ENCODE assay signal across 20 cellular contexts in the genomic region with DNA sequence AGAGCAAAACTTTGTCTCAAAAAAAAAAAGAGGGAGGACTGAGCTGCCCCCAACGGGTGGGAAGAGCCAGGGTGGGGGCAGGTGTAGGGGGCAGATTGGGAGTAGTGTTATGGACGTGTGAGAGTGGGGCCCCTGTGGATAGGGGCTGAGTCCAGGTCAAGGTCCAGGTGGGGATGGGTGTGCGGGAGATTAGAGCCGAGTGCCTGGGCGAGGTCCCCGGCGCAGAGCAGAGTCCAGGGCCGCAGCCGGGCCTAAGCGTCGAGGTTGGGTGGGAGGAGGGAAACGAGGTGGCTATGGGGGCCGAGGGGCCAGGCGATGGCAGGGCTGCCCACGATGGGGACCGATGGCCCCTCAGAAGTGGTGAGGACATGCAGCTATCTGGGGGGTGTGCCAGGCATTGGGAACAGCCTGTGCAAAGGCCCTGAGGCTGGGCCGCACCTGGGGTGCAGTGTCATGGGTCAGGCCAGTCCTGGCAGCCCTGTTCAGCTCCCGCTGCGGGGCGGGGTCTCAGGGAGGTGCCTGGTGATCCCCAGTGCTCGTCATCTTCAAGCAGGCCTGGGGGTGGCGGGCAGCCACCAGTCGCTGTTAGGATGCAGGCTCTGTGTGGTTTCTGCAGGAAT. TPM values are rescaled to one million over a fixed set of nuclear protein-coding genes. Genes with fewer than 3 reads are reported as not detected.
"Had no signal": no experiment of that assay in that cellular context is flagged by ENCODE, and none has a peak within 500 bp of the region (broad histone marks: within the 10 kb centered on the region; RNA-seq: fewer than 3 reads in every experiment).

No MANE protein-coding gene starts in this region.

- H3K4me3 Mint-ChIP-seq: activated CD4-positive, alpha-beta memory T cell treated with anti-CD3 and anti-CD28 coated beads, Interleukin-2, amount 10 ng/mL, durations not matched to agents 7 days and 5 days; activated CD4-positive, alpha-beta T cell treated with anti-CD3 and anti-CD28 coated beads, Interleukin-2, amount 10 ng/mL, durations not matched to agents 24 days and 14 days; activated CD8-positive, alpha-beta memory T cell treated with anti-CD3 and anti-CD28 coated beads, Interleukin-2, amount 10 ng/mL, durations not matched to agents 7 days and 5 days; activated naive CD4-positive, alpha-beta T cell treated with anti-CD3 and anti-CD28 coated beads, Interleukin-2, amount 10 ng/mL, durations not matched to agents 7 days and 5 days; dendritic cell treated with granulocyte-macrophage colony-stimulating factor and Interleukin-4, amounts not matched to agents 40 ng/mL and 50 ng/mL, for 4 days; mesothelial cell of epicardium; natural killer cell treated with Interleukin-12 subunit alpha and Interleukin-12 subunit beta and Interleukin-15 and Interleukin-18, amount 100 ng/mL, for 72 hours; stimulated activated naive CD8-positive, alpha-beta T cell treated with anti-CD3 and anti-CD28 coated beads, Interleukin-15, Interleukin-2, amounts not matched to agents 100 ng/mL and 50 ng/mL, for 24 hours had no signal

- H3K27me3 ChIP-seq: body of pancreas, neutrophil, ovary, uterus had no signal

- H3K27ac ChIP-seq: body of pancreas, left ventricle myocardium inferior, neutrophil, ovary, prostate gland, tibial artery, uterus had no signal

- FAIRE-seq: kidney had no signal

- H3K27ac Mint-ChIP-seq: activated CD4-positive, alpha-beta memory T cell treated with anti-CD3 and anti-CD28 coated beads, Interleukin-2, amount 10 ng/mL, durations not matched to agents 7 days and 5 days; activated CD4-positive, alpha-beta T cell treated with anti-CD3 and anti-CD28 coated beads, Interleukin-2, amount 10 ng/mL, durations not matched to agents 24 days and 14 days; activated CD8-positive, alpha-beta memory T cell treated with anti-CD3 and anti-CD28 coated beads, Interleukin-2, amount 10 ng/mL, durations not matched to agents 7 days and 5 days; activated naive CD4-positive, alpha-beta T cell treated with anti-CD3 and anti-CD28 coated beads, Interleukin-2, amount 10 ng/mL, durations not matched to agents 7 days and 5 days; dendritic cell treated with granulocyte-macrophage colony-stimulating factor and Interleukin-4, amounts not matched to agents 40 ng/mL and 50 ng/mL, for 4 days; mesothelial cell of epicardium; natural killer cell treated with Interleukin-12 subunit alpha and Interleukin-12 subunit beta and Interleukin-15 and Interleukin-18, amount 100 ng/mL, for 72 hours; stimulated activated naive CD8-positive, alpha-beta T cell treated with anti-CD3 and anti-CD28 coated beads, Interleukin-15, Interleukin-2, amounts not matched to agents 100 ng/mL and 50 ng/mL, for 24 hours had no signal

- H3K36me3 Mint-ChIP-seq: activated naive CD4-positive, alpha-beta T cell treated with anti-CD3 and anti-CD28 coated beads, Interleukin-2, amount 10 ng/mL, durations not matched to agents 7 days and 5 days; natural killer cell treated with Interleukin-12 subunit alpha and Interleukin-12 subunit beta and Interleukin-15 and Interleukin-18, amount 100 ng/mL, for 72 hours had no signal

- H3K4me1 Mint-ChIP-seq: mesothelial cell of epicardium had no signal

- H3K9me3 ChIP-seq: body of pancreas, neutrophil, ovary, prostate gland, tibial artery had no signal

- H3K9me3 Mint-ChIP-seq: activated CD4-positive, alpha-beta T cell treated with anti-CD3 and anti-CD28 coated beads, Interleukin-2, amount 10 ng/mL, durations not matched to agents 24 days and 14 days; dendritic cell treated with granulocyte-macrophage colony-stimulating factor and Interleukin-4, amounts not matched to agents 40 ng/mL and 50 ng/mL, for 4 days; natural killer cell treated with Interleukin-12 subunit alpha and Interleukin-12 subunit beta and Interleukin-15 and Interleukin-18, amount 100 ng/mL, for 72 hours; stimulated activated naive CD8-positive, alpha-beta T cell treated with anti-CD3 and anti-CD28 coated beads, Interleukin-15, Interleukin-2, amounts not matched to agents 100 ng/mL and 50 ng/mL, for 24 hours had no signal

- DNase-seq: left ventricle myocardium inferior, mammary epithelial cell, tibial artery, uterus had no signal

- H3K27me3 Mint-ChIP-seq: activated CD4-positive, alpha-beta memory T cell treated with anti-CD3 and anti-CD28 coated beads, Interleukin-2, amount 10 ng/mL, durations not matched to agents 7 days and 5 days; activated CD4-positive, alpha-beta T cell treated with anti-CD3 and anti-CD28 coated beads, Interleukin-2, amount 10 ng/mL, durations not matched to agents 24 days and 14 days; activated CD8-positive, alpha-beta memory T cell treated with anti-CD3 and anti-CD28 coated beads, Interleukin-2, amount 10 ng/mL, durations not matched to agents 7 days and 5 days; stimulated activated naive CD8-positive, alpha-beta T cell treated with anti-CD3 and anti-CD28 coated beads, Interleukin-15, Interleukin-2, amounts not matched to agents 100 ng/mL and 50 ng/mL, for 24 hours had no signal

- H3K4me3 ChIP-seq: body of pancreas, left ventricle myocardium inferior, ovary, prostate gland, tibial artery, uterus had no signal

- H3K36me3 ChIP-seq: neutrophil, ovary, prostate gland, uterus had no signal

- H3K4me1 ChIP-seq: body of pancreas, prostate gland, tibial artery, uterus had no signal

RNA-seq across cellular contexts. Expression of a gene that starts 12.3 kb away (rescaled TPM):
- total RNA-seq: activated CD4-positive, alpha-beta memory T cell treated with anti-CD3 and anti-CD28 coated beads, Interleukin-2, amount 10 ng/mL, durations not matched to agents 7 days and 5 days; activated CD4-positive, alpha-beta T cell treated with anti-CD3 and anti-CD28 coated beads, Interleukin-2, amount 10 ng/mL, durations not matched to agents 24 days and 14 days; activated CD8-positive, alpha-beta memory T cell treated with anti-CD3 and anti-CD28 coated beads, Interleukin-2, amount 10 ng/mL, durations not matched to agents 7 days and 5 days; cardiac septum; fibroblast of lung; left ventricle myocardium inferior; natural killer cell treated with Interleukin-12 subunit alpha and Interleukin-12 subunit beta and Interleukin-15 and Interleukin-18, amount 100 ng/mL, for 72 hours had no signal
- polyA plus RNA-seq: fibroblast of lung had no signal

RNA-seq across cellular contexts. Expression of a gene that starts 29.9 kb away (rescaled TPM):
- total RNA-seq: activated CD4-positive, alpha-beta memory T cell treated with anti-CD3 and anti-CD28 coated beads, Interleukin-2, amount 10 ng/mL, durations not matched to agents 7 days and 5 days; activated CD4-positive, alpha-beta T cell treated with anti-CD3 and anti-CD28 coated beads, Interleukin-2, amount 10 ng/mL, durations not matched to agents 24 days and 14 days; activated CD8-positive, alpha-beta memory T cell treated with anti-CD3 and anti-CD28 coated beads, Interleukin-2, amount 10 ng/mL, durations not matched to agents 7 days and 5 days; natural killer cell treated with Interleukin-12 subunit alpha and Interleukin-12 subunit beta and Interleukin-15 and Interleukin-18, amount 100 ng/mL, for 72 hours had no signal
- polyA plus RNA-seq: mammary epithelial cell had no signal

RNA-seq across cellular contexts. Expression of a gene that starts 43.4 kb away (rescaled TPM):
- total RNA-seq: activated CD4-positive, alpha-beta memory T cell treated with anti-CD3 and anti-CD28 coated beads, Interleukin-2, amount 10 ng/mL, durations not matched to agents 7 days and 5 days; activated CD4-positive, alpha-beta T cell treated with anti-CD3 and anti-CD28 coated beads, Interleukin-2, amount 10 ng/mL, durations not matched to agents 24 days and 14 days; body of pancreas; cardiac septum; chondrocyte; fibroblast of lung; kidney; left ventricle myocardium inferior; mammary epithelial cell; mesothelial cell of epicardium; uterus had no signal
- polyA plus RNA-seq: fibroblast of lung, mammary epithelial cell had no signal
